In genomic region chr11:97754976-97755375, GRCh38 we compare ENCODE assay signal across 28 cellular contexts.
"Had no signal": no experiment of that assay in that cellular context is flagged by ENCODE, and none has a peak within 500 bp of the region (broad histone marks: within the 10 kb centered on the region; RNA-seq: fewer than 3 reads in every experiment).

No MANE protein-coding gene starts in this region.

- H3K27me3 ChIP-seq: cardiac muscle cell, heart left ventricle, testis, transverse colon had no signal

- H3K27ac ChIP-seq: cardiac muscle cell, heart left ventricle, testis, transverse colon, VCaP had no signal

- H3K4me3 ChIP-seq: cardiac muscle cell, heart left ventricle, testis, transverse colon had no signal

- H3K36me3 ChIP-seq: cardiac muscle cell, heart left ventricle, transverse colon had no signal

- ATAC-seq: activated CD4-positive, CD25-positive, alpha-beta regulatory T cell treated with anti-CD3 and anti-CD28 coated beads, Interleukin-2, amount 50 U/mL, for 24 hours; effector memory CD8-positive, alpha-beta T cell; heart left ventricle; left colon; naive thymus-derived CD4-positive, alpha-beta T cell; right cardiac atrium; stimulated activated naive CD8-positive, alpha-beta T cell treated with anti-CD3 and anti-CD28 coated beads, Interleukin-15, Interleukin-2, amounts not matched to agents 100 U/mL and 50 U/mL, for 24 hours had no signal

- H3K4me1 ChIP-seq: testis, transverse colon had no signal

- DNase-seq: activated CD4-positive, alpha-beta memory T cell treated with anti-CD3 and anti-CD28 coated beads for 36 hours; activated CD4-positive, alpha-beta T cell treated with anti-CD3 and anti-CD28 coated beads for 48 hours; activated CD8-positive, alpha-beta memory T cell treated with anti-CD3 and anti-CD28 coated beads, Interleukin-2, amount 50 U/mL, for 48 hours; activated gamma-delta T cell; activated naive CD4-positive, alpha-beta T cell treated with anti-CD3 and anti-CD28 coated beads, Interleukin-2, amount 50 U/mL, for 16 hours; activated T-cell treated with anti-CD3 and anti-CD28 coated beads, Interleukin-2, amount 50 U/mL, for 24 hours; amygdala; cerebellar nuclear complex; cortex of kidney; effector memory CD8-positive, alpha-beta T cell; foreskin fibroblast; heart left ventricle; left colon; midbrain; naive thymus-derived CD4-positive, alpha-beta T cell; posterior cingulate gyrus; right cardiac atrium; stimulated activated CD4-positive, alpha-beta T cell treated with anti-CD3 and anti-CD28 coated beads, Interleukin-15, amount 100 ng/mL, for 24 hours; stimulated activated naive CD8-positive, alpha-beta T cell treated with anti-CD3 and anti-CD28 coated beads, Interleukin-15, Interleukin-2, amounts not matched to agents 100 U/mL and 50 U/mL, for 24 hours; SW 1271; T-helper 9 cell; testis; transverse colon had no signal

- H3K9me3 ChIP-seq: testis, transverse colon had no signal

- FAIRE-seq: keratinocyte, TTC549 had no signal
